ENCODE assay signal across 29 cellular contexts in genomic region chr18:67504739-67505138, GRCh38. TPM values are rescaled to one million over a fixed set of nuclear protein-coding genes. Genes with fewer than 3 reads are reported as not detected.
"Had no signal": no experiment of that assay in that cellular context is flagged by ENCODE, and none has a peak within 500 bp of the region (broad histone marks: within the 10 kb centered on the region; RNA-seq: fewer than 3 reads in every experiment).

No MANE protein-coding gene starts in this region.

- ATAC-seq: activated CD8-positive, alpha-beta T cell treated with anti-CD3 and anti-CD28 coated beads, Interleukin-2, amount 10 ng/mL, durations not matched to agents 7 days and 5 days; activated naive CD4-positive, alpha-beta T cell treated with anti-CD3 and anti-CD28 coated beads, Interleukin-2, amount 50 U/mL, for 72 hours; activated T-cell treated with anti-CD3 and anti-CD28 coated beads, Interleukin-2, amount 50 U/mL, for 4 hours; body of pancreas; Panc1; Right ventricle myocardium inferior; SK-N-SH treated with all-trans-retinoic acid at 6 μM for 48 hours; T-cell; T-helper 17 cell had no signal

- H3K27me3 ChIP-seq: adrenal gland, body of pancreas, breast epithelium, MG63 had no signal

- H3K27ac ChIP-seq: adrenal gland, body of pancreas, breast epithelium, WERI-Rb-1 had no signal

- H3K4me3 ChIP-seq: adrenal gland, body of pancreas, breast epithelium, MG63 had no signal

- DNase-seq: activated CD4-positive, alpha-beta T cell treated with anti-CD3 and anti-CD28 coated beads, Interleukin-2, amount 10 ng/mL, durations not matched to agents 24 days and 14 days; activated CD4-positive, alpha-beta T cell treated with anti-CD3 and anti-CD28 coated beads, Interleukin-2, amount 50 U/mL, for 4 hours; activated CD8-positive, alpha-beta T cell treated with anti-CD3 and anti-CD28 coated beads, Interleukin-2, amount 10 ng/mL, durations not matched to agents 7 days and 5 days; activated gamma-delta T cell treated with Interleukin-2 at 50 U/mL for 16 hours; activated naive CD4-positive, alpha-beta T cell treated with anti-CD3 and anti-CD28 coated beads for 36 hours; activated T-cell treated with anti-CD3 and anti-CD28 coated beads for 4 hours; activated T-cell treated with anti-CD3 and anti-CD28 coated beads, Interleukin-2, amount 50 U/mL, for 4 hours; adrenal gland; body of pancreas; Kasumi-1; KG1; MG63; NCI-H1048; NCI-H1105 treated with DMSO at 0.1 percent for 48 hours; NCI-H1436 treated with DMSO at 0.1 percent for 48 hours; NCI-H1694 treated with DMSO at 0.1 percent for 48 hours; NCI-H2029; NCI-H345; NCI-H524 treated with DMSO at 0.1 percent for 48 hours; RPMI8226; SIG-M5; T-cell; T-helper 17 cell; WERI-Rb-1 had no signal

- H3K36me3 ChIP-seq: adrenal gland, breast epithelium, MG63, WERI-Rb-1 had no signal

RNA-seq across cellular contexts. Expression of gene DSEL, which starts 11.8 kb away (rescaled TPM):
- total RNA-seq: activated CD4-positive, alpha-beta T cell treated with anti-CD3 and anti-CD28 coated beads, Interleukin-2, amount 10 ng/mL, durations not matched to agents 24 days and 14 days had no signal
